In the genomic region with DNA sequence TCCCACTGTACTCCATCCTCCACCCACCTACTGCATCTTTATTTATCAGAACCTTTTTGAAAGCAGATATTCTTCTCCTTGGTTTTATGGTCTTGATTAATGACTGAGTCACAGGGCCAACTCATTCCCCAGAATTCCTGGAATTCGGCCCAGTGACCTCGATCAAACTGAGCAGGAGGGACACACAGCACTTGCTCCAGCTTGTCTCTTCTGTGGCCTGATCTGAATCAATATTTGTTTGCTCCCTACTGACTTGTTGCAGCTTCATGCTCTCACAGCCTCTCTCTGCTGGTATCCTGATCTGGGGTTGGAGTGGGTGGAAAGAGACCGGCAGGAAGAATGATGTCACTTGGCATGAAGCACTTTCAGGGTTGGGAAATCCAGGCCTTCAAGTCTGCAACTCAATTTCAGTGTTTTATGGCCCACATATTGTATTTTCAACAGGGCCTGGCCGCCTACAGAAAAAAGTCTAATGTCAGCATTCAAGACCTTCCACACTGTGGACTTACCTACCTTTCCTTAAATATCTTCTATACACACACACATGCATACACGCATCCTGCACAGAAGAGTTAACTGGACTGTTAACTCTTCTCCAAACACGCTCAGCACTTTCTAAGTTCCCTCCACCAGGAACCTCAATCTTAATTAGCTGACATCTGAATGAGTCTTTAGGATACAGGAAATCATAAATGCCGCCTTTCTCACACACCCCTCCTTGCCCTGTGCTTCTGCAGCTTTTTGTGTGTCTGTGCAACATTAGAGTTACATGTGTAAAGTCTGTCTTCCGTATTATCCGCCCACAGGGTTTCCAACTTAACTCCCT, we compare ENCODE assay signal across 8 cellular contexts. TPM values are rescaled to one million over a fixed set of nuclear protein-coding genes. Genes with fewer than 3 reads are reported as not detected.
DNase-seq lines count a peak whose midpoint lies in the region; ATAC-seq and TF ChIP-seq lines count a peak whose summit lies in the region.

No MANE protein-coding gene starts in this region.

- no peak for TF ChIP-seq CTCF in mesothelial cell of epicardium (IDR thresholded peaks at IDR 0.05; ENCODE audit: unreplicated experiment)

- peaks cover 80% of the 10 kb centered on the region for H3K4me1 Mint-ChIP-seq in activated T-cell treated with anti-CD3 and anti-CD28 coated beads, Interleukin-2, amount 50 U/mL, for 4 hours (ENCODE audit: low read depth)
- H3K4me1 Mint-ChIP-seq in dendritic cell treated with granulocyte-macrophage colony-stimulating factor and Interleukin-4, amounts not matched to agents 40 ng/mL and 50 ng/mL, for 4 days (ENCODE audit: low read depth) = peaks cover 69% of the 10 kb centered on the region
- H3K4me1 Mint-ChIP-seq in mesothelial cell of epicardium = peaks cover 79% of the 10 kb centered on the region

- H3K4me3 Mint-ChIP-seq in activated T-cell treated with anti-CD3 and anti-CD28 coated beads, Interleukin-2, amount 50 U/mL, for 4 hours = peak overlapping the region; percentile 35
- H3K4me3 Mint-ChIP-seq in dendritic cell treated with granulocyte-macrophage colony-stimulating factor and Interleukin-4, amounts not matched to agents 40 ng/mL and 50 ng/mL, for 4 days = peak overlapping the region; percentile 95
- peak overlapping the region; percentile 90 for H3K4me3 Mint-ChIP-seq in mesothelial cell of epicardium

- peak overlapping the region; percentile 96 for H3K27ac Mint-ChIP-seq in dendritic cell treated with granulocyte-macrophage colony-stimulating factor and Interleukin-4, amounts not matched to agents 40 ng/mL and 50 ng/mL, for 4 days
- peak overlapping the region; percentile 99 for H3K27ac Mint-ChIP-seq in mesothelial cell of epicardium

- H3K9me3 Mint-ChIP-seq in activated T-cell treated with anti-CD3 and anti-CD28 coated beads, Interleukin-2, amount 50 U/mL, for 4 hours = no peaks in the 10 kb centered on the region
- no peaks in the 10 kb centered on the region for H3K9me3 Mint-ChIP-seq in dendritic cell treated with granulocyte-macrophage colony-stimulating factor and Interleukin-4, amounts not matched to agents 40 ng/mL and 50 ng/mL, for 4 days
- H3K9me3 Mint-ChIP-seq in mesothelial cell of epicardium = no peaks in the 10 kb centered on the region

- peaks cover 13% of the 10 kb centered on the region for H3K36me3 Mint-ChIP-seq in activated T-cell treated with anti-CD3 and anti-CD28 coated beads, Interleukin-2, amount 50 U/mL, for 4 hours (ENCODE audit: insufficient read depth)
- peaks cover 94% of the 10 kb centered on the region for H3K36me3 Mint-ChIP-seq in dendritic cell treated with granulocyte-macrophage colony-stimulating factor and Interleukin-4, amounts not matched to agents 40 ng/mL and 50 ng/mL, for 4 days (ENCODE audit: low read depth)
- H3K36me3 Mint-ChIP-seq in mesothelial cell of epicardium = peaks cover 4% of the 10 kb centered on the region

- H3K27me3 Mint-ChIP-seq in activated T-cell treated with anti-CD3 and anti-CD28 coated beads, Interleukin-2, amount 50 U/mL, for 4 hours (ENCODE audit: low read depth) = no peaks in the 10 kb centered on the region
- no peaks in the 10 kb centered on the region for H3K27me3 Mint-ChIP-seq in dendritic cell treated with granulocyte-macrophage colony-stimulating factor and Interleukin-4, amounts not matched to agents 40 ng/mL and 50 ng/mL, for 4 days
- H3K27me3 Mint-ChIP-seq in mesothelial cell of epicardium (ENCODE audit: low read depth) = no peaks in the 10 kb centered on the region

- ATAC-seq in activated T-cell treated with anti-CD3 and anti-CD28 coated beads, Interleukin-2, amount 50 U/mL, for 4 hours = no peak
- ATAC-seq in GM21825 (IDR thresholded peaks at IDR 0.05; ENCODE audit: unreplicated experiment) (no peak), HG03045 (IDR thresholded peaks at IDR 0.05; ENCODE audit: unreplicated experiment) (no peak)

- no peak for DNase-seq in activated T-cell treated with anti-CD3 and anti-CD28 coated beads, Interleukin-2, amount 50 U/mL, for 4 hours
- DNase-seq in activated T-cell treated with anti-CD3 and anti-CD28 coated beads for 4 hours (no peak), NCI-H748 (lab: John Stamatoyannopoulos, UW; ENCODE audit: unreplicated experiment) (peak; percentile 18), mesothelial cell of epicardium (ENCODE audit: low spot score in 2 of 2, unreplicated experiment in 2 of 2) (no peak)
- DNase-seq in stimulated activated CD4-positive, alpha-beta T cell treated with anti-CD3 and anti-CD28 coated beads, Interleukin-4, amount 100 ng/mL, for 24 hours = no peak

- intact Hi-C loops in dendritic cell treated with granulocyte-macrophage colony-stimulating factor and Interleukin-4, amounts not matched to agents 40 ng/mL and 50 ng/mL, for 4 days (cut with micrococcal nuclease) = loop anchor here (5.0 kb wide), 2 partner anchors 34 to 84 kb away; partner anchors contain the start of gene ICE2

RNA-seq across cellular contexts. Expression of gene ANXA2, which starts 4.6 kb away (rescaled TPM):
- total RNA-seq in activated T-cell treated with anti-CD3 and anti-CD28 coated beads, Interleukin-2, amount 50 U/mL, for 4 hours = 100 to 1,000 TPM in 1 of 3 donors, 10 to 100 TPM in 2; 60.6 to 104 (median 75.1) TPM
- total RNA-seq in mesothelial cell of epicardium = 1,031 to 1,044 TPM (median 1,040 TPM) in 3 replicates

Comparison
In these comparisons a context has a peak if more than half of its experiments do, and no peak if none do; other contexts are left out.
1. H3K4me3 Mint-ChIP-seq: peak in every context shown above with its lines; median percentile 95 in dendritic cell treated with granulocyte-macrophage colony-stimulating factor and Interleukin-4, amounts not matched to agents 40 ng/mL and 50 ng/mL, for 4 days; 90 in mesothelial cell of epicardium; 35 in activated T-cell treated with anti-CD3 and anti-CD28 coated beads, Interleukin-2, amount 50 U/mL, for 4 hours.